ENCODE assay signal across 18 cellular contexts in the genomic region with DNA sequence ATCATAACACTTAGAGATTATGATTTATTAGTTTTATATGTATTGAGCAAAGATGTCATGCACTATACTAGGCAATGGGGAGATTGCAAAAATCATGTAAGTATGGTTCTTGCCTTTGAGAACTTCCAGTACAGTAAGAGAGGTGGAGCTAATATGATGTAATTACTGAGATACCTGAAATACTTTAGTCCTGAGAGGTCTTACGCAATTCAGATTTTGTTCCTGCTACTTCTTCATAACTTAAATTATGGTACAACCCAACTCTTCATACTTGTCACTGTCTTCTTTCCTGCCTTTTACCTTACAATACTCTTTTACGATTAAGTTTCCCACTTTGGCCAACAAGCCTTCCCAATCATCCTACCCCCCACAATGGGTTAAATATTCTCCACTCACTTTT.
A peak's percentile ranks its signal among the peaks of the same experiment; 100 is the strongest.
DNase-seq lines count a peak whose midpoint lies in the region; ATAC-seq, FAIRE-seq and TF ChIP-seq lines count a peak whose summit lies in the region.
"Had no signal": no experiment of that assay in that cellular context is flagged by ENCODE, and none has a peak within 500 bp of the region (broad histone marks: within the 10 kb centered on the region; RNA-seq: fewer than 3 reads in every experiment).

No MANE protein-coding gene starts in this region.

- H3K4me3 ChIP-seq in HepG2 (replicated peaks in 1 of 3; ENCODE audit: insufficient read depth in 1 of 3, low read depth in 2 of 3, low read length in 3 of 3) (no peak overlapping the region), right lobe of liver (no peak overlapping the region), RWPE2 (ENCODE audit: severe bottlenecking) (no peak overlapping the region), epithelial cell of esophagus (ENCODE audit: low read length) (no peak overlapping the region)
- H3K4me3 ChIP-seq: BLaER1 had no signal

- BruUV-seq in HepG2 (replicated peaks; lab: Mats Ljungman, UMichigan) = no TSS peak

- no peak for ATAC-seq in HepG2
- no peak for ATAC-seq in right lobe of liver
- 0 out of 3 replicates have a peak, but pooled peaks have one; percentile 49 for ATAC-seq in RWPE2 (ENCODE audit: low read depth)
- no peak for ATAC-seq in GM18511 (IDR thresholded peaks at IDR 0.05; ENCODE audit: unreplicated experiment)
- no peak for ATAC-seq in HG03439 (IDR thresholded peaks at IDR 0.05; ENCODE audit: unreplicated experiment)
- no peak for ATAC-seq in GM21381 (IDR thresholded peaks at IDR 0.05; ENCODE audit: unreplicated experiment)

- H3K27ac ChIP-seq in HepG2 (ENCODE audit: extremely low read length, insufficient read depth, low read length) = no peak overlapping the region
- H3K27ac ChIP-seq in right lobe of liver = no peak overlapping the region
- no peak overlapping the region for H3K27ac ChIP-seq in RWPE2 (ENCODE audit: poor library complexity, severe bottlenecking)
- H3K27ac ChIP-seq: BLaER1, HL-60 had no signal

- H3K79me2 ChIP-seq in HepG2 (ENCODE audit: insufficient read depth, low read length) = no peaks in the 10 kb centered on the region

- TF ChIP-seq POLR2A in HepG2 (IDR thresholded peaks at IDR 0.05; ENCODE audit: insufficient read depth in 1 of 2, low read depth in 2 of 2, low read length in 2 of 2) = no peak
- TF ChIP-seq POLR2A in right lobe of liver (IDR thresholded peaks at IDR 0.05) = no peak

- DNase-seq in HepG2 (ENCODE audit: low spot score) (no peak), right lobe of liver (no peak), RWPE2 (ENCODE audit: low spot score) (no peak), epithelial cell of esophagus (ENCODE audit: low read depth) (peak; percentile 63)
- DNase-seq: 8988T; CD4-positive, alpha-beta memory T cell; DMS153; DMS79; GDM1; GOT3; H9 had no signal

- TF ChIP-seq EP300 in HepG2 (IDR thresholded peaks at IDR 0.05; ENCODE audit: low read depth in 2 of 2, low read length in 2 of 2) = no peak
- no peak for TF ChIP-seq EP300 in HepG2 (CRISPR knock-in tag; IDR thresholded peaks at IDR 0.05; ENCODE audit: borderline replicate concordance)

- H2AFZ ChIP-seq in HepG2 (ENCODE audit: low read length) = no peak overlapping the region

- H3K9me3 ChIP-seq in HepG2 (ENCODE audit: low read length) = peaks cover 18% of the 10 kb centered on the region
- H3K9me3 ChIP-seq in right lobe of liver = no peaks in the 10 kb centered on the region
- no peaks in the 10 kb centered on the region for H3K9me3 ChIP-seq in RWPE2 (ENCODE audit: severe bottlenecking)

- no peak overlapping the region for H3K9ac ChIP-seq in HepG2 (ENCODE audit: insufficient read depth, low read depth, low read length)
- H3K9ac ChIP-seq: BLaER1 had no signal

- no peak for TF ChIP-seq CTCF in HepG2 (CRISPR knock-in tag; IDR thresholded peaks at IDR 0.05)
- no peak for TF ChIP-seq CTCF in right lobe of liver (IDR thresholded peaks at IDR 0.05)
- TF ChIP-seq CTCF in RWPE2 (IDR thresholded peaks at IDR 0.05; ENCODE audit: poor library complexity, severe bottlenecking) = no peak
- TF ChIP-seq CTCF in epithelial cell of esophagus (IDR thresholded peaks at IDR 0.05; ENCODE audit: insufficient read depth, low read depth, low read length, missing control alignments) = no peak

- H3K27me3 ChIP-seq in HepG2 (ENCODE audit: control insufficient read depth in 1 of 2, insufficient read depth in 2 of 2, low read length in 2 of 2) (no peaks in the 10 kb centered on the region), right lobe of liver (no peaks in the 10 kb centered on the region), RWPE2 (ENCODE audit: insufficient read depth, poor library complexity, severe bottlenecking) (no peaks in the 10 kb centered on the region)
- H3K27me3 ChIP-seq: BLaER1 had no signal

- FAIRE-seq in HepG2 (lab: Jason Lieb, UNC) = no peak
- FAIRE-seq: GM12892, GM18507 had no signal

- TF ChIP-seq RAD21 in HepG2 (CRISPR knock-in tag; IDR thresholded peaks at IDR 0.05) = no peak

- H3K36me3 ChIP-seq in HepG2 (replicated peaks in 1 of 2; ENCODE audit: control insufficient read depth in 1 of 2, insufficient read depth in 2 of 2, low read length in 2 of 2) (no peaks in the 10 kb centered on the region), right lobe of liver (no peaks in the 10 kb centered on the region), RWPE2 (ENCODE audit: low read depth) (no peaks in the 10 kb centered on the region)
- H3K36me3 ChIP-seq: BLaER1 had no signal

- in situ Hi-C loops in HepG2 (cut with HindIII; ENCODE audit: extremely low pct_ligation_motif_present, low pct_unique_long_range_greater_than_20kb) = no loop called here

- intact Hi-C loops in HepG2 (cut with micrococcal nuclease; ENCODE audit: unreplicated experiment) = no loop called here
- intact Hi-C loops in right lobe of liver (cut with DNase I) = no loop called here

- no peaks in the 10 kb centered on the region for H4K20me1 ChIP-seq in HepG2 (ENCODE audit: insufficient read depth, low read length)
- H4K20me1 ChIP-seq: BLaER1 had no signal

- CTCF ChIA-PET in HepG2 (lab: Yijun Ruan, JAX; ENCODE audit: low intra/inter-chr PET ratio, low total read pairs) = no interaction called here

- POLR2A ChIA-PET in HepG2 (lab: Yijun Ruan, JAX) = no interaction called here

- no peaks in the 10 kb centered on the region for H3K4me1 ChIP-seq in HepG2 (ENCODE audit: insufficient read depth, low read length)
- no peaks in the 10 kb centered on the region for H3K4me1 ChIP-seq in right lobe of liver
- no peaks in the 10 kb centered on the region for H3K4me1 ChIP-seq in RWPE2 (ENCODE audit: insufficient read depth, poor library complexity, severe bottlenecking)
- H3K4me1 ChIP-seq: BLaER1 had no signal

- 62% methylated on average over 2 of the region's 2 CpGs for WGBS in HepG2 (ENCODE audit: low lambda C conversion rate)
- WGBS in right lobe of liver (ENCODE audit: insufficient coverage, low coverage, low lambda C conversion rate, missing lambda C conversion rate) = 74% methylated on average over 2 of the region's 2 CpGs

- H3K4me2 ChIP-seq in HepG2 (ENCODE audit: low read depth, low read length) = no peak overlapping the region
- H3K4me2 ChIP-seq: BLaER1 had no signal

TF ChIP-seq in HepG2, 621 proteins besides CTCF, POLR2A, EP300 and RAD21:
- TF ChIP-seq, protein P1, sequence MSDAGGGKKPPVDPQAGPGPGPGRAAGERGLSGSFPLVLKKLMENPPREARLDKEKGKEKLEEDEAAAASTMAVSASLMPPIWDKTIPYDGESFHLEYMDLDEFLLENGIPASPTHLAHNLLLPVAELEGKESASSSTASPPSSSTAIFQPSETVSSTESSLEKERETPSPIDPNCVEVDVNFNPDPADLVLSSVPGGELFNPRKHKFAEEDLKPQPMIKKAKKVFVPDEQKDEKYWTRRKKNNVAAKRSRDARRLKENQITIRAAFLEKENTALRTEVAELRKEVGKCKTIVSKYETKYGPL (CRISPR knock-in tag; IDR thresholded peaks at IDR 0.05) = no peak
- no peak for TF ChIP-seq ZNF207 (IDR thresholded peaks at IDR 0.05; ENCODE audit: borderline replicate concordance)
- TF ChIP-seq CEBPB (IDR thresholded peaks at IDR 0.05; ENCODE audit: borderline replicate concordance, low read depth, low read length) = peak; percentile 57; the same call in 1 of the 2 replicates
- TF ChIP-seq ZBTB25 (CRISPR knock-in tag; IDR thresholded peaks at IDR 0.05) = no peak
